Comparison of ENCODE assay signal across 8 cellular contexts in genomic region chr1:179025975-179026812, GRCh38. TPM values are rescaled to one million over a fixed set of nuclear protein-coding genes. Genes with fewer than 3 reads are reported as not detected.
DNase-seq lines count a peak whose midpoint lies in the region; ATAC-seq, FAIRE-seq and TF ChIP-seq lines count a peak whose summit lies in the region.

No MANE protein-coding gene starts in this region.

- TF ChIP-seq POLR2A in endothelial cell of umbilical vein (IDR thresholded peaks at IDR 0.05; ENCODE audit: low read depth, low read length), result peak; percentile 42

- peak overlapping the region; percentile 86 for H3K4me2 ChIP-seq in endothelial cell of umbilical vein (ENCODE audit: insufficient read depth, low read length)

- H3K4me1 Mint-ChIP-seq in CD8-positive, alpha-beta memory T cell, result peaks cover 48 to 56% (median 55%) of the 10 kb centered on the region in 3 donors

- ATAC-seq in GM19397 (IDR thresholded peaks at IDR 0.05; ENCODE audit: unreplicated experiment) (peak; percentile 78), HG03521 (IDR thresholded peaks at IDR 0.05; ENCODE audit: unreplicated experiment) (peak; percentile 68)

- H3K9ac ChIP-seq in endothelial cell of umbilical vein (replicated peaks; ENCODE audit: extremely low read depth, insufficient read depth, low read length) (peak overlapping the region; percentile 94), mucosa of rectum (ENCODE audit: low read depth in 1 of 2, low read length in 2 of 2) (peak overlapping the region; percentile 92 to 97)

- H3K9me3 Mint-ChIP-seq in CD8-positive, alpha-beta memory T cell, result no peaks in the 10 kb centered on the region

- peak; percentile 64 to 81 (median 71) for DNase-seq in CD8-positive, alpha-beta memory T cell
- DNase-seq in NOMO-1 treated with DMSO at 0.1 percent for 48 hours (lab: John Stamatoyannopoulos, UW; ENCODE audit: unreplicated experiment) (peak; percentile 46), endothelial cell of umbilical vein (ENCODE audit: low read depth, low spot score) (peak; percentile 52)
- peak; percentile 81 for DNase-seq in activated CD8-positive, alpha-beta memory T cell treated with anti-CD3 and anti-CD28 coated beads, Interleukin-2, amount 50 U/mL, for 4 hours
- DNase-seq in stimulated activated CD8-positive, alpha-beta memory T cell treated with anti-CD3 and anti-CD28 coated beads, Interleukin-4, amount 100 ng/mL, for 48 hours, result peak; percentile 76

- H3K4me3 Mint-ChIP-seq in CD8-positive, alpha-beta memory T cell, result peak overlapping the region; percentile 85 to 95 (median 88)

- peaks cover 16% of the 10 kb centered on the region for H3K4me1 ChIP-seq in CD8-positive, alpha-beta memory T cell (ENCODE audit: insufficient read depth, low read length)
- H3K4me1 ChIP-seq in endothelial cell of umbilical vein (ENCODE audit: control insufficient read depth, extremely low read depth, insufficient read depth, low read length) (peaks cover 13% of the 10 kb centered on the region), mucosa of rectum (ENCODE audit: control insufficient read depth in 2 of 2, insufficient read depth in 2 of 2, low read length in 2 of 2) (peaks cover 31 to 36% of the 10 kb centered on the region in 2 donors)

- POLR2A ChIA-PET in CD8-positive, alpha-beta memory T cell (lab: Charles Lee), result no interaction called here
- POLR2A ChIA-PET in endothelial cell of umbilical vein (lab: Charles Lee), result no interaction called here

- intact Hi-C loops in endothelial cell of umbilical vein (cut with micrococcal nuclease), result loop anchor here (1.0 to 5.0 kb wide), 2 partner anchors 266 to 339 kb away; partner anchors contain the start of genes AXDND1 and SOAT1

- peak; percentile 64 for FAIRE-seq in endothelial cell of umbilical vein (lab: Jason Lieb, UNC)

- no TSS peak for BruUV-seq in endothelial cell of umbilical vein (replicated peaks; lab: Mats Ljungman, UMichigan)

- no peaks in the 10 kb centered on the region for H3K9me1 ChIP-seq in endothelial cell of umbilical vein (replicated peaks; ENCODE audit: control insufficient read depth, extremely low read depth, insufficient read depth, low read length)

- CTCF ChIA-PET in CD8-positive, alpha-beta memory T cell (lab: Charles Lee), result interaction anchor here (0.9 kb wide), 1 partner anchor 22 kb away, joined by 3 read pairs; no protein-coding TSS in a partner anchor
- CTCF ChIA-PET in endothelial cell of umbilical vein (lab: Charles Lee), result no interaction called here

- peaks cover 33% of the 10 kb centered on the region for H3K79me2 ChIP-seq in endothelial cell of umbilical vein (ENCODE audit: control insufficient read depth, insufficient read depth, low read length)

- peak overlapping the region; percentile 68 for H3K4me3 ChIP-seq in CD8-positive, alpha-beta memory T cell (ENCODE audit: low read length)
- H3K4me3 ChIP-seq in endothelial cell of umbilical vein (replicated peaks in 1 of 3; ENCODE audit: insufficient read depth in 1 of 3, low read depth in 1 of 3, low read length in 3 of 3) (peak overlapping the region; percentile 71 to 92 (median 78)), mucosa of rectum (ENCODE audit: low read length in 2 of 2) (peak overlapping the region; percentile 84 to 93)

- H3K27me3 ChIP-seq in CD8-positive, alpha-beta memory T cell (ENCODE audit: insufficient read depth, low read length, poor library complexity, severe bottlenecking), result no peaks in the 10 kb centered on the region
- H3K27me3 ChIP-seq in endothelial cell of umbilical vein (ENCODE audit: control insufficient read depth in 2 of 2, insufficient read depth in 2 of 2, low read length in 2 of 2), result peaks cover 10 to 18% of the 10 kb centered on the region in 2 experiments
- no peaks in the 10 kb centered on the region for H3K27me3 ChIP-seq in mucosa of rectum (ENCODE audit: control insufficient read depth in 2 of 2, insufficient read depth in 2 of 2, low read length in 2 of 2)

- H4K20me1 ChIP-seq in endothelial cell of umbilical vein (replicated peaks; ENCODE audit: control insufficient read depth, extremely low read depth, insufficient read depth, low read length), result no peaks in the 10 kb centered on the region

- peak overlapping the region; percentile 59 to 96 (median 90) for H3K27ac Mint-ChIP-seq in CD8-positive, alpha-beta memory T cell

- H3K27me3 Mint-ChIP-seq in CD8-positive, alpha-beta memory T cell, result peaks cover 0 to 2% of the 10 kb centered on the region in 2 donors

- H3K9me3 ChIP-seq in CD8-positive, alpha-beta memory T cell (ENCODE audit: low read length), result no peaks in the 10 kb centered on the region
- no peaks in the 10 kb centered on the region for H3K9me3 ChIP-seq in endothelial cell of umbilical vein (replicated peaks; ENCODE audit: control insufficient read depth, insufficient read depth, low read length)
- H3K9me3 ChIP-seq in mucosa of rectum (ENCODE audit: control insufficient read depth in 2 of 2, low read length in 2 of 2), result no peaks in the 10 kb centered on the region

- H2AFZ ChIP-seq in endothelial cell of umbilical vein (ENCODE audit: low read depth, low read length), result peak overlapping the region; percentile 80

- peak overlapping the region; percentile 85 for H3K27ac ChIP-seq in CD8-positive, alpha-beta memory T cell (ENCODE audit: low read depth, low read length)
- H3K27ac ChIP-seq in endothelial cell of umbilical vein (ENCODE audit: insufficient read depth, low read depth, low read length), result peak overlapping the region; percentile 71
- peak overlapping the region; percentile 95 to 97 for H3K27ac ChIP-seq in mucosa of rectum (ENCODE audit: low read depth in 2 of 2, low read length in 2 of 2)

- peaks cover 0 to 4% (median 0%) of the 10 kb centered on the region in 3 donors for H3K36me3 Mint-ChIP-seq in CD8-positive, alpha-beta memory T cell

- dilution Hi-C loops in endothelial cell of umbilical vein (cut with MboI; ENCODE audit: extremely low pct_ligation_motif_present, low sequenced_read_pairs), result no loop called here

- no peak for TF ChIP-seq CTCF in endothelial cell of umbilical vein (IDR thresholded peaks at IDR 0.05; ENCODE audit: extremely low read depth in 1 of 2, insufficient read depth in 1 of 2, low read depth in 1 of 2, low read length in 2 of 2)

- no peaks in the 10 kb centered on the region for H3K36me3 ChIP-seq in CD8-positive, alpha-beta memory T cell (ENCODE audit: insufficient read depth, low read length)
- H3K36me3 ChIP-seq in endothelial cell of umbilical vein (ENCODE audit: control insufficient read depth in 2 of 2, extremely low read depth in 1 of 2, insufficient read depth in 2 of 2, low read length in 2 of 2), result no peaks in the 10 kb centered on the region
- H3K36me3 ChIP-seq in mucosa of rectum (ENCODE audit: control insufficient read depth in 2 of 2, insufficient read depth in 2 of 2, low read length in 2 of 2), result no peaks in the 10 kb centered on the region

TF ChIP-seq in endothelial cell of umbilical vein, 7 proteins besides CTCF, POLR2A, EP300 and RAD21:
- TF ChIP-seq POLR2AphosphoS5 (IDR thresholded peaks at IDR 0.05; ENCODE audit: insufficient read depth, low read depth, low read length) (peak; percentile 16), MAX (IDR thresholded peaks at IDR 0.05; ENCODE audit: insufficient read depth, insufficient read length) (no peak)

RNA-seq across cellular contexts. Expression of gene FAM20B, which starts 0.5 kb away (rescaled TPM):
- total RNA-seq in CD8-positive, alpha-beta memory T cell, result 10 to 100 TPM; 39.2 to 41.5 TPM
- polyA plus RNA-seq in CD8-positive, alpha-beta memory T cell, result 11.4 TPM
- 35.1 and 36.2 TPM in 2 replicates for total RNA-seq in endothelial cell of umbilical vein
- 8.2 and 10.0 TPM in 2 replicates for polyA plus RNA-seq in endothelial cell of umbilical vein
- 13.0 and 13.3 TPM in 2 replicates for polyA plus RNA-seq in endothelial cell of umbilical vein (2011; cell fraction: cytosol; rRNA removed)
- 9.6 and 11.1 TPM in 2 replicates for polyA plus RNA-seq in endothelial cell of umbilical vein (2011; cell fraction: nucleus; rRNA removed)
- polyA plus RNA-seq in endothelial cell of umbilical vein (2012), result 17.9 and 20.7 TPM in 2 replicates
- 33.2 and 36.7 TPM in 2 replicates for polyA minus RNA-seq in endothelial cell of umbilical vein
- 30.1 TPM for polyA minus RNA-seq in endothelial cell of umbilical vein (2011; cell fraction: cytosol; rRNA and poly(A)+ RNA removed)
- polyA minus RNA-seq in endothelial cell of umbilical vein (2011; cell fraction: nucleus; rRNA and poly(A)+ RNA removed), result 8.0 and 11.9 TPM in 2 replicates

RNA-seq across cellular contexts. Expression of gene TOR3A, which starts 55.7 kb away (rescaled TPM):
- 10 to 100 TPM; 48.5 to 54.6 TPM for total RNA-seq in CD8-positive, alpha-beta memory T cell
- polyA plus RNA-seq in CD8-positive, alpha-beta memory T cell, result 43.8 TPM
- total RNA-seq in endothelial cell of umbilical vein, result 16.7 and 22.4 TPM in 2 replicates
- polyA plus RNA-seq in endothelial cell of umbilical vein, result 14.9 and 24.1 TPM in 2 replicates
- 21.2 and 21.7 TPM in 2 replicates for polyA plus RNA-seq in endothelial cell of umbilical vein (2011; cell fraction: cytosol; rRNA removed)
- polyA plus RNA-seq in endothelial cell of umbilical vein (2011; cell fraction: nucleus; rRNA removed), result 20.0 and 20.3 TPM in 2 replicates
- polyA plus RNA-seq in endothelial cell of umbilical vein (2012), result 12.7 and 13.1 TPM in 2 replicates
- 34.2 and 34.9 TPM in 2 replicates for polyA minus RNA-seq in endothelial cell of umbilical vein
- 36.0 TPM for polyA minus RNA-seq in endothelial cell of umbilical vein (2011; cell fraction: cytosol; rRNA and poly(A)+ RNA removed)
- 8.1 and 9.1 TPM in 2 replicates for polyA minus RNA-seq in endothelial cell of umbilical vein (2011; cell fraction: nucleus; rRNA and poly(A)+ RNA removed)

Comparison
In these comparisons a context has a peak if more than half of its experiments do, and no peak if none do; other contexts are left out.
1. Peak in every context shown above with its lines: DNase-seq, ATAC-seq, H3K4me3 ChIP-seq and H3K27ac ChIP-seq.